Comparison of ENCODE assay signal across 20 cellular contexts in genomic region chr15:70438776-70439175, GRCh38.
DNase-seq lines count a peak whose midpoint lies in the region; ATAC-seq, FAIRE-seq and TF ChIP-seq lines count a peak whose summit lies in the region.
"Had no signal": no experiment of that assay in that cellular context is flagged by ENCODE, and none has a peak within 500 bp of the region (broad histone marks: within the 10 kb centered on the region; RNA-seq: fewer than 3 reads in every experiment).

No MANE protein-coding gene starts in this region.

- no peaks in the 10 kb centered on the region for H3K9me3 ChIP-seq in K562 (replicated peaks; ENCODE audit: control insufficient read depth, insufficient read depth, low read depth, low read length)
- H3K9me3 ChIP-seq in trophoblast cell (ENCODE audit: insufficient read depth, low read depth, low read length) = no peaks in the 10 kb centered on the region
- H3K9me3 ChIP-seq: BE2C had no signal

- TF ChIP-seq RAD21 in K562 (CRISPR knock-in tag; conservative IDR thresholded peaks at IDR 0.05 in 1 of 2, IDR thresholded peaks at IDR 0.05 in 1 of 2) = no peak

- no peak overlapping the region for H4K91ac ChIP-seq in trophoblast cell (ENCODE audit: low read depth, low read length)

- peak overlapping the region in 1 of 2 experiments; percentile 86; a peak in 2 of 4 replicates for H3K9ac ChIP-seq in K562 (ENCODE audit: insufficient read depth in 1 of 2, low read depth in 2 of 2, low read length in 2 of 2)
- no peak overlapping the region for H3K9ac ChIP-seq in trophoblast cell (ENCODE audit: low read length)

- H2AFZ ChIP-seq in K562 (ENCODE audit: low read depth, low read length) = peak overlapping the region; percentile 78; the same call in 1 of the 2 replicates
- H2AFZ ChIP-seq in trophoblast cell (ENCODE audit: insufficient read depth, low read length, poor library complexity) = no peak overlapping the region

- no peak overlapping the region for H3K18ac ChIP-seq in trophoblast cell (ENCODE audit: low read length)

- H4K12ac ChIP-seq in trophoblast cell (ENCODE audit: low read depth, low read length) = no peak overlapping the region

- no peak for ATAC-seq in K562
- ATAC-seq in left cardiac atrium = peak; percentile 94 to 95
- ATAC-seq: GM12878 had no signal

- H3K36me3 ChIP-seq in K562 (ENCODE audit: control insufficient read depth, insufficient read depth, low read length) = no peaks in the 10 kb centered on the region
- H3K36me3 ChIP-seq in trophoblast cell (ENCODE audit: control insufficient read depth in 1 of 2, insufficient read depth in 2 of 2, low read length in 2 of 2) = no peaks in the 10 kb centered on the region
- H3K36me3 ChIP-seq: BE2C had no signal

- intact Hi-C loops in K562 (cut with micrococcal nuclease) = no loop called here
- intact Hi-C loops in left cardiac atrium (cut with DNase I) = no loop called here

- H3K9me1 ChIP-seq in K562 (ENCODE audit: control insufficient read depth, insufficient read depth, low read length) = no peaks in the 10 kb centered on the region

- WGBS in K562 (ENCODE audit: insufficient coverage, low coverage, missing lambda C conversion rate) = 68% methylated on average over 11 of the region's 11 CpGs
- no CpG with 5 or more reads among the region's 11 CpGs for WGBS in trophoblast cell (ENCODE audit: extremely low coverage, insufficient coverage, insufficient read length)

- peak; percentile 3 for DNase-seq in NCI-H748 (lab: John Stamatoyannopoulos, UW; ENCODE audit: unreplicated experiment)
- DNase-seq in NCI-H748 treated with DMSO at 0.1 percent for 48 hours (lab: John Stamatoyannopoulos, UW) = no peak
- no peak for DNase-seq in K562 (ENCODE audit: extremely low read depth in 1 of 4, low spot score in 3 of 4)
- DNase-seq in left cardiac atrium = peak; percentile 76
- peak; percentile 94 to 95 for DNase-seq in trophoblast cell
- no peak for DNase-seq in activated CD8-positive, alpha-beta memory T cell treated with anti-CD3 and anti-CD28 coated beads, Interleukin-2, amount 50 U/mL, for 48 hours
- no peak for DNase-seq in GM10266 (ENCODE audit: extremely low spot score)
- DNase-seq in hepatic stellate cell (ENCODE audit: low spot score) = no peak
- DNase-seq: BE2C; Calu3; CD4-positive, alpha-beta T cell; KBM-7; NCI-H1436 treated with DMSO at 0.1 percent for 48 hours; NCI-H2081; NCI-H226; NCI-H524 treated with DMSO at 0.1 percent for 48 hours had no signal

- no peaks in the 10 kb centered on the region for H3K79me1 ChIP-seq in trophoblast cell (ENCODE audit: low read length)

- no peak for FAIRE-seq in K562 (lab: Jason Lieb, UNC)
- FAIRE-seq: GM12878, GM18507, H1 had no signal

- no peak overlapping the region for H3K4ac ChIP-seq in trophoblast cell (ENCODE audit: low read depth, low read length)

- in situ Hi-C loops in K562 (cut with MboI) = no loop called here

- H3K27me3 ChIP-seq in K562 (ENCODE audit: control insufficient read depth in 2 of 2, insufficient read depth in 2 of 2, low read length in 2 of 2) (no peaks in the 10 kb centered on the region), trophoblast cell (ENCODE audit: insufficient read depth, low read length) (no peaks in the 10 kb centered on the region)
- H3K27me3 ChIP-seq: BE2C had no signal

- no peak overlapping the region for H3K4me2 ChIP-seq in K562 (ENCODE audit: insufficient read depth, low read length)
- H3K4me2 ChIP-seq in trophoblast cell (ENCODE audit: low read length) = no peak overlapping the region

- H2BK12ac ChIP-seq in trophoblast cell (ENCODE audit: low read length) = no peak overlapping the region

- no peak for TF ChIP-seq POLR2A in K562 (conservative IDR thresholded peaks at IDR 0.05)

- H3K14ac ChIP-seq in trophoblast cell (ENCODE audit: low read length) = no peak overlapping the region

- H3K23ac ChIP-seq in trophoblast cell (ENCODE audit: low read length) = no peak overlapping the region

- no peak overlapping the region for H2BK120ac ChIP-seq in trophoblast cell (ENCODE audit: insufficient read depth, low read length, poor library complexity)

- no peak for TF ChIP-seq CTCF in K562 (IDR thresholded peaks at IDR 0.05 in 2 of 3, conservative IDR thresholded peaks at IDR 0.05 in 1 of 3; ENCODE audit: insufficient read depth in 2 of 3, low read depth in 1 of 3, low read length in 3 of 3)
- TF ChIP-seq CTCF in GM10266 (IDR thresholded peaks at IDR 0.05; ENCODE audit: control insufficient read depth, insufficient read depth, low read depth, missing control alignments) = no peak

- CTCF ChIA-PET in K562 (lab: Yijun Ruan, JAX; ENCODE audit: low intra/inter-chr PET ratio) = no interaction called here

- H3K4me1 ChIP-seq in K562 (replicated peaks in 1 of 2; ENCODE audit: control insufficient read depth in 2 of 2, insufficient read depth in 2 of 2, low read length in 2 of 2) = peaks cover 28 to 67% of the 10 kb centered on the region in 2 experiments
- peaks cover 24 to 34% of the 10 kb centered on the region in 2 experiments for H3K4me1 ChIP-seq in trophoblast cell (ENCODE audit: control insufficient read depth in 1 of 2, insufficient read depth in 2 of 2, low read length in 2 of 2)

- no peak overlapping the region for H2BK5ac ChIP-seq in trophoblast cell (ENCODE audit: low read depth, low read length, poor library complexity)

- no peaks in the 10 kb centered on the region for H4K20me1 ChIP-seq in K562 (replicated peaks; ENCODE audit: control insufficient read depth, insufficient read depth, low read length)

- TF ChIP-seq EP300 in K562 (IDR thresholded peaks at IDR 0.05; ENCODE audit: low read length) = no peak

- no peak overlapping the region for H2AK5ac ChIP-seq in trophoblast cell (ENCODE audit: low read length)

- no TSS peak for BruUV-seq in K562 (replicated peaks; lab: Mats Ljungman, UMichigan)

- POLR2A ChIA-PET in K562 (lab: Yijun Ruan, JAX) = interaction anchor here (0.5 to 1.4 kb wide), 6 partner anchors 8 to 986 kb away, joined by 3 to 10 read pairs (median 4); partner anchors contain the start of gene RPLP1

- H3K4me3 ChIP-seq in K562 (no peak overlapping the region), trophoblast cell (ENCODE audit: low read depth, low read length) (no peak overlapping the region)
- H3K4me3 ChIP-seq: GM12878 had no signal

- H3K27ac ChIP-seq in K562 (ENCODE audit: extremely low read depth, low read depth, low read length) (no peak overlapping the region), trophoblast cell (ENCODE audit: low read depth, low read length) (no peak overlapping the region)
- H3K27ac ChIP-seq: 22Rv1 had no signal

- H3K79me2 ChIP-seq in K562 (ENCODE audit: control insufficient read depth, insufficient read depth, low read length) = no peaks in the 10 kb centered on the region
- H3K79me2 ChIP-seq in trophoblast cell (ENCODE audit: control insufficient read depth, insufficient read depth, low read length, poor library complexity) = no peaks in the 10 kb centered on the region

- no peak overlapping the region for H4K8ac ChIP-seq in trophoblast cell (ENCODE audit: low read depth, low read length)

TF ChIP-seq in K562, 482 proteins besides CTCF, POLR2A, EP300 and RAD21:
- TF ChIP-seq ZBTB33 (CRISPR knock-in tag; IDR thresholded peaks at IDR 0.05) = peak; percentile 53; the same call in 1 of the 2 replicates
- no peak for TF ChIP-seq CREB3L1 (IDR thresholded peaks at IDR 0.05; ENCODE audit: borderline replicate concordance, low read depth)

Comparison
In these comparisons a context has a peak if more than half of its experiments do, and no peak if none do; other contexts are left out.
1. DNase-seq: peak in NCI-H748 (single experiment), left cardiac atrium (single experiment) and trophoblast cell (2 of 2); none in NCI-H748 treated with DMSO at 0.1 percent for 48 hours (single experiment), K562 (0 of 4), activated CD8-positive, alpha-beta memory T cell treated with anti-CD3 and anti-CD28 coated beads, Interleukin-2, amount 50 U/mL, for 48 hours (single experiment), GM10266 (single experiment) and hepatic stellate cell (single experiment).